Comparison of ENCODE assay signal across 8 cellular contexts in the genomic region with DNA sequence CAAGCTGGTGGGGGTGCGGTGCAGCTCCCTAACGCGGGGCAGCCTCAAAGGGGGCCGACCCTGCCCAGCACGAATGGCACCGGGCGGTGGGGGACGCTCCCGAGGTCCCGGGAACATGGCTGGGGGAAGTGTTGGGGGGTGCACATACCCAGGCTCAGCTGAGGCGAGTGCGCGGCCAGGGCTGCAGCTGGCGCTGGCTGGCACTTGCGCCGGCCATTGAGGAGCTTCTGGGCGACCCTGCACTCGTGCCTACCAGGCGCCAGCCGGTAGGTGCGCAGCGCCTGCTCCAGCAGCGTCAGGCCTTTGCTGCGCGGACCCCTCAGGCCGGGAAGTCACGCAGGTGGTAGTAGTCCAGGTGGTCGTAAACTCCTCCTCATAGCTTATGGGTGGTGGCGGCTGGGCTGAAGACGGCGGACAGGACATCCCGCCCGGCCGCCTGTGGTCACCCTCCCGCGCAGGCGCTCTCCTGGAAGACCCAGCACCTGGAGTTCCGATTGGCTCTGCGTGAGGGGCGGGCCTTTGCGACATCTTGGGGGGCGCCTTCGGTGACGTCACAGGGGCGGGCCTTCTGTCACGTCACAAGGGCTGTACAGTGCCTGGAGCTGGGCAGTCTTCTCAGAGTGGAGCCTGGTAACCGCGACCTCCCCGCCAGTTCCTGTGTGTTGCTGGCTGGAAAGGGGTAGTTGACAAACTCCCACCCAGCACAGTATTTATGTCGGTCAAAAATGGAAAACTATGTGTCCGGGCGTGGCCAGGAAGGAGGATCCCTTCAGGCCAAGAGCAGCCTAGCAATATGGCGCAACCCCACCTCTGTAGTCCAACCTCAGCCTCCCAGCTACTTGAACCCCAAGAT.
DNase-seq lines count a peak whose midpoint lies in the region; ATAC-seq and TF ChIP-seq lines count a peak whose summit lies in the region.
"Not testable (repeated sequence)": the region's sequence is repeated elsewhere in the genome, so short reads cannot be mapped to it uniquely, and the experiment has no call there.

No MANE protein-coding gene starts in this region.

- H3T11ph ChIP-seq in H9 (ENCODE audit: low read length), result not testable (repeated sequence)

- not testable (repeated sequence) for H3K4me1 ChIP-seq in H9 (ENCODE audit: insufficient read depth, low read length); Loucy (ENCODE audit: insufficient read depth, low read length, poor library complexity, severe bottlenecking)

- H2BK120ac ChIP-seq in H9 (ENCODE audit: low read depth, low read length, poor library complexity, severe bottlenecking), result not testable (repeated sequence)

- H3K4me3 ChIP-seq in Loucy (ENCODE audit: low read length, poor library complexity, severe bottlenecking), result peak overlapping the region; percentile 79

- not testable (repeated sequence) for H2BK20ac ChIP-seq in H9 (ENCODE audit: low read depth, low read length, poor library complexity, severe bottlenecking)

- H2BK15ac ChIP-seq in H9 (ENCODE audit: low read depth, low read length), result not testable (repeated sequence)

- not testable (repeated sequence) for H3K9me3 ChIP-seq in H9 (ENCODE audit: control insufficient read depth, low read depth, low read length); Loucy (ENCODE audit: insufficient read depth, low read depth, low read length)

- not testable (repeated sequence) for H3K9me3 Mint-ChIP-seq in H9; activated naive CD4-positive, alpha-beta T cell treated with anti-CD3 and anti-CD28 coated beads, Interleukin-2, amount 50 U/mL, for 72 hours

- H4K91ac ChIP-seq in H9 (ENCODE audit: insufficient read length, low read depth, low read length), result not testable (repeated sequence)

- peak overlapping the region in 2 of 3 experiments; percentile 85 to 96; a peak in 3 of 7 replicates for H3K27ac Mint-ChIP-seq in H9
- peak overlapping the region; percentile 92 to 93 for H3K27ac Mint-ChIP-seq in activated naive CD4-positive, alpha-beta T cell treated with anti-CD3 and anti-CD28 coated beads, Interleukin-2, amount 50 U/mL, for 72 hours

- not testable (repeated sequence) for H3K9me2 ChIP-seq in Loucy (replicated peaks; ENCODE audit: low read depth, low read length)

- not testable (repeated sequence) for H4K8ac ChIP-seq in H9 (replicated peaks; ENCODE audit: insufficient read length, low read depth, low read length)

- H3K9ac ChIP-seq in H9 (ENCODE audit: extremely low read depth, insufficient read length, low read length), result peak overlapping the region; percentile 88
- H3K9ac ChIP-seq in Loucy (ENCODE audit: low read depth, low read length, poor library complexity, severe bottlenecking), result peak overlapping the region; percentile 64

- not testable (repeated sequence) for H3K4ac ChIP-seq in H9 (ENCODE audit: low read depth, low read length)

- H2BK12ac ChIP-seq in H9 (ENCODE audit: insufficient read length, low read depth, low read length), result not testable (repeated sequence)

- not testable (repeated sequence) for H3K23ac ChIP-seq in H9 (ENCODE audit: insufficient read length, low read depth, low read length)

- H3K36me3 Mint-ChIP-seq in H9 (ENCODE audit: insufficient read depth in 1 of 3, low read depth in 3 of 3); activated naive CD4-positive, alpha-beta T cell treated with anti-CD3 and anti-CD28 coated beads, Interleukin-2, amount 50 U/mL, for 72 hours: not testable (repeated sequence)

- H2AFZ ChIP-seq in H9 (ENCODE audit: low read length), result not testable (repeated sequence)
- H2AFZ ChIP-seq in Loucy (ENCODE audit: low read length), result peak overlapping the region; percentile 84

- peak overlapping the region; percentile 98 for H3K18ac ChIP-seq in H9 (ENCODE audit: insufficient read length, low read depth, low read length)

- ATAC-seq in SK-N-SH treated with all-trans-retinoic acid at 6 μM for 48 hours, result peak; percentile 96
- peak; percentile 99 for ATAC-seq in activated naive CD4-positive, alpha-beta T cell treated with anti-CD3 and anti-CD28 coated beads, Interleukin-2, amount 50 U/mL, for 72 hours

- H3K36me3 ChIP-seq in Loucy (ENCODE audit: insufficient read depth, low read length), result not testable (repeated sequence)

- H4K5ac ChIP-seq in H9 (ENCODE audit: insufficient read length, low read depth, low read length), result not testable (repeated sequence)

- not testable (repeated sequence) for H2BK5ac ChIP-seq in H9 (ENCODE audit: insufficient read length, low read length)

- H3K79me1 ChIP-seq in H9 (ENCODE audit: insufficient read depth, low read depth, low read length, poor library complexity, severe bottlenecking), result not testable (repeated sequence)

- not testable (repeated sequence) for H3K4me1 Mint-ChIP-seq in H9

- peak overlapping the region; percentile 93 for H3K14ac ChIP-seq in H9 (ENCODE audit: insufficient read depth, low read length)

- H3F3A ChIP-seq in Loucy (ENCODE audit: low read depth), result not testable (repeated sequence)

- H3K4me2 ChIP-seq in H9 (ENCODE audit: insufficient read depth, insufficient read length, low read length) (peak overlapping the region; percentile 14), Loucy (ENCODE audit: low read depth, low read length, poor library complexity, severe bottlenecking) (peak overlapping the region; percentile 46)

- not testable (repeated sequence) for H3K27ac ChIP-seq in H9 (ENCODE audit: insufficient read length, low read depth, low read length)
- peak overlapping the region; percentile 78 for H3K27ac ChIP-seq in substantia nigra (ENCODE audit: low read depth, low read length, poor library complexity, severe bottlenecking)

- H4K20me1 ChIP-seq in H9 (ENCODE audit: control insufficient read depth, insufficient read depth, insufficient read length); Loucy (ENCODE audit: insufficient read depth, low read length, poor library complexity, severe bottlenecking): not testable (repeated sequence)

- TF ChIP-seq CTCF in H9 (conservative IDR thresholded peaks at IDR 0.05); Loucy (conservative IDR thresholded peaks at IDR 0.05; ENCODE audit: low read length): not testable (repeated sequence)

- not testable (repeated sequence) for H3K27me3 ChIP-seq in H9 (ENCODE audit: insufficient read depth, low read length); Loucy (ENCODE audit: insufficient read depth, low read length, poor library complexity, severe bottlenecking)

- H3K4me3 Mint-ChIP-seq in H9, result peak overlapping the region; percentile 84 to 87

- not testable (repeated sequence) for H2AK5ac ChIP-seq in H9 (ENCODE audit: insufficient read length, low read length)

- not testable (repeated sequence) for H3K23me2 ChIP-seq in H9 (ENCODE audit: insufficient read length, low read depth, low read length, poor library complexity, severe bottlenecking)

- not testable (repeated sequence) for H3K79me2 ChIP-seq in H9 (ENCODE audit: insufficient read depth, low read length); Loucy (ENCODE audit: insufficient read depth, low read length)

- DNase-seq in GDM1 (lab: John Stamatoyannopoulos, UW), result peak; percentile 87
- peak; percentile 94 for DNase-seq in H9
- DNase-seq in activated naive CD4-positive, alpha-beta T cell treated with anti-CD3 and anti-CD28 coated beads, Interleukin-2, amount 50 U/mL, for 72 hours (ENCODE audit: low spot score in 2 of 2), result peak; percentile 87 to 92
- DNase-seq in globus pallidus (ENCODE audit: low spot score), result peak; percentile 95
- DNase-seq in nucleus accumbens (lab: John Stamatoyannopoulos, UW), result peak; percentile 70 to 98 (median 92)
- peak; percentile 75 to 98 (median 93) for DNase-seq in substantia nigra (lab: John Stamatoyannopoulos, UW)

- H3K27me3 Mint-ChIP-seq in H9 (ENCODE audit: low read depth), result not testable (repeated sequence)

- H3K56ac ChIP-seq in H9 (ENCODE audit: insufficient read length, low read depth, low read length), result not testable (repeated sequence)

- no CpG with 5 or more reads among the region's 53 CpGs for whole genome bisulfite sequencing in H9 (ENCODE audit: extremely low coverage, insufficient read length, low lambda C conversion rate)
